1 cellular context compared by ENCODE assay signal in genomic region chr9:32524558-32525461, GRCh38.
TF ChIP-seq lines count a peak whose summit lies in the region.

No MANE protein-coding gene starts in this region.

TF ChIP-seq in HCT116, 20 proteins besides CTCF, POLR2A, EP300 and RAD21 (continued from another document):
- TF ChIP-seq, protein P1, sequence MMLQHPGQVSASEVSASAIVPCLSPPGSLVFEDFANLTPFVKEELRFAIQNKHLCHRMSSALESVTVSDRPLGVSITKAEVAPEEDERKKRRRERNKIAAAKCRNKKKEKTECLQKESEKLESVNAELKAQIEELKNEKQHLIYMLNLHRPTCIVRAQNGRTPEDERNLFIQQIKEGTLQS (IDR thresholded peaks at IDR 0.05): no peak
- TF ChIP-seq EGR1 (IDR thresholded peaks at IDR 0.05; ENCODE audit: low read depth) (no peak), CEBPB (IDR thresholded peaks at IDR 0.05; ENCODE audit: low read depth) (no peak)
TF ChIP-seq in HCT116: peak in this region for 0.
